In genomic region chr15:90866800-90867199, GRCh38 we compare ENCODE assay signal across 18 cellular contexts. TPM values are rescaled to one million over a fixed set of nuclear protein-coding genes. Genes with fewer than 3 reads are reported as not detected.
DNase-seq lines count a peak whose midpoint lies in the region; ATAC-seq, FAIRE-seq and TF ChIP-seq lines count a peak whose summit lies in the region.
"Had no signal": no experiment of that assay in that cellular context is flagged by ENCODE, and none has a peak within 500 bp of the region (broad histone marks: within the 10 kb centered on the region; RNA-seq: fewer than 3 reads in every experiment).

No MANE protein-coding gene starts in this region.

- H3K9me1 ChIP-seq in K562 (ENCODE audit: control insufficient read depth, insufficient read depth, low read length) = no peaks in the 10 kb centered on the region

- no peak for ATAC-seq in activated CD4-positive, alpha-beta T cell treated with anti-CD3 and anti-CD28 coated beads for 36 hours
- ATAC-seq in K562 (no peak), HG03025 (IDR thresholded peaks at IDR 0.05; ENCODE audit: low FRiP score, unreplicated experiment) (no peak)
- ATAC-seq in stimulated activated memory B cell treated with anti-CD40 and anti-IgM and Interleukin-4, amounts not matched to agents 10 μg/mL and 1 μg/mL and 100 μg/mL, for 72 hours = no peak
- ATAC-seq: Right ventricle myocardium inferior had no signal

- H3K4me1 ChIP-seq in K562 (replicated peaks in 1 of 2; ENCODE audit: control insufficient read depth in 2 of 2, insufficient read depth in 2 of 2, low read length in 2 of 2) = peaks cover 52 to 64% of the 10 kb centered on the region in 2 experiments

- in situ Hi-C loops in K562 (cut with MboI) = no loop called here

- TF ChIP-seq EP300 in K562 (IDR thresholded peaks at IDR 0.05; ENCODE audit: low read length) = no peak

- H3K27me3 Mint-ChIP-seq in activated CD4-positive, alpha-beta T cell treated with anti-CD3 and anti-CD28 coated beads for 36 hours = peaks cover 5% of the 10 kb centered on the region
- no peaks in the 10 kb centered on the region for H3K27me3 Mint-ChIP-seq in stimulated activated memory B cell treated with anti-CD40 and anti-IgM and Interleukin-4, amounts not matched to agents 10 μg/mL and 1 μg/mL and 100 μg/mL, for 72 hours

- no peaks in the 10 kb centered on the region for H3K9me3 Mint-ChIP-seq in activated CD4-positive, alpha-beta T cell treated with anti-CD3 and anti-CD28 coated beads for 36 hours (ENCODE audit: low read depth)
- no peaks in the 10 kb centered on the region for H3K9me3 Mint-ChIP-seq in stimulated activated memory B cell treated with anti-CD40 and anti-IgM and Interleukin-4, amounts not matched to agents 10 μg/mL and 1 μg/mL and 100 μg/mL, for 72 hours

- H3K27me3 ChIP-seq in K562 (ENCODE audit: control insufficient read depth in 2 of 2, insufficient read depth in 2 of 2, low read length in 2 of 2) = no peaks in the 10 kb centered on the region; a peak in 1 of 5 replicates
- H3K27me3 ChIP-seq: SJSA1 had no signal

- no peak overlapping the region for H3K4me3 Mint-ChIP-seq in activated CD4-positive, alpha-beta T cell treated with anti-CD3 and anti-CD28 coated beads for 36 hours
- no peak overlapping the region for H3K4me3 Mint-ChIP-seq in stimulated activated memory B cell treated with anti-CD40 and anti-IgM and Interleukin-4, amounts not matched to agents 10 μg/mL and 1 μg/mL and 100 μg/mL, for 72 hours

- peak overlapping the region; percentile 63 for H3K27ac Mint-ChIP-seq in activated CD4-positive, alpha-beta T cell treated with anti-CD3 and anti-CD28 coated beads for 36 hours
- peak overlapping the region; percentile 9 for H3K27ac Mint-ChIP-seq in stimulated activated memory B cell treated with anti-CD40 and anti-IgM and Interleukin-4, amounts not matched to agents 10 μg/mL and 1 μg/mL and 100 μg/mL, for 72 hours

- WGBS in K562 (ENCODE audit: insufficient coverage, low coverage, missing lambda C conversion rate) = 52% methylated on average over 3 of the region's 3 CpGs

- no peak overlapping the region for H3K27ac ChIP-seq in K562 (ENCODE audit: extremely low read depth, low read depth, low read length)
- H3K27ac ChIP-seq: KMS-11 had no signal

- CTCF ChIA-PET in activated CD4-positive, alpha-beta T cell treated with anti-CD3 and anti-CD28 coated beads for 36 hours (lab: Charles Lee) = no interaction called here
- CTCF ChIA-PET in K562 (lab: Yijun Ruan, JAX; ENCODE audit: low intra/inter-chr PET ratio) = no interaction called here

- no TSS peak for BruUV-seq in K562 (replicated peaks; lab: Mats Ljungman, UMichigan)

- H2AFZ ChIP-seq in K562 (ENCODE audit: low read depth, low read length) = peak overlapping the region; percentile 72

- no peaks in the 10 kb centered on the region for H4K20me1 ChIP-seq in K562 (replicated peaks; ENCODE audit: control insufficient read depth, insufficient read depth, low read length)

- no peak for TF ChIP-seq POLR2A in K562 (conservative IDR thresholded peaks at IDR 0.05)

- DNase-seq in activated CD4-positive, alpha-beta T cell treated with anti-CD3 and anti-CD28 coated beads for 36 hours = no peak
- no peak for DNase-seq in activated CD4-positive, alpha-beta T cell treated with anti-CD3 and anti-CD28 coated beads for 1 hour
- DNase-seq in OCI-M1 (lab: John Stamatoyannopoulos, UW) (peak; percentile 15), K562 (ENCODE audit: extremely low read depth in 1 of 4, low spot score in 3 of 4) (no peak), NCI-H82 (lab: John Stamatoyannopoulos, UW) (no peak), dermis blood vessel endothelial cell (no peak)
- DNase-seq: AML-193, C1 segment of cervical spinal cord, EL, GF-D8, NCI-H1092 treated with DMSO at 0.1 percent for 48 hours, NCI-H1436 treated with DMSO at 0.1 percent for 48 hours, NCI-H1930 had no signal

- FAIRE-seq in K562 (lab: Jason Lieb, UNC) = no peak

- 0 out of 4 replicates have a peak overlapping the region, but pooled peaks of 1 of the 2 experiments have one; percentile 4 for H3K9ac ChIP-seq in K562 (ENCODE audit: insufficient read depth in 1 of 2, low read depth in 2 of 2, low read length in 2 of 2)
- H3K9ac ChIP-seq: KMS-11 had no signal

- peaks cover 60% of the 10 kb centered on the region for H3K4me1 Mint-ChIP-seq in activated CD4-positive, alpha-beta T cell treated with anti-CD3 and anti-CD28 coated beads for 36 hours
- H3K4me1 Mint-ChIP-seq in stimulated activated memory B cell treated with anti-CD40 and anti-IgM and Interleukin-4, amounts not matched to agents 10 μg/mL and 1 μg/mL and 100 μg/mL, for 72 hours = peaks cover 47% of the 10 kb centered on the region

- POLR2A ChIA-PET in activated CD4-positive, alpha-beta T cell treated with anti-CD3 and anti-CD28 coated beads for 36 hours (lab: Charles Lee) = no interaction called here
- POLR2A ChIA-PET in K562 (lab: Yijun Ruan, JAX) = interaction anchor here (1.0 kb wide), 1 partner anchor 18 kb away, joined by 3 read pairs; no protein-coding TSS in a partner anchor

- no peak overlapping the region; the same call in 1 of the 2 replicates for H3K4me2 ChIP-seq in K562 (ENCODE audit: insufficient read depth, low read length)
- H3K4me2 ChIP-seq: KMS-11 had no signal

- peaks cover 19% of the 10 kb centered on the region for H3K36me3 Mint-ChIP-seq in activated CD4-positive, alpha-beta T cell treated with anti-CD3 and anti-CD28 coated beads for 36 hours (ENCODE audit: low read depth)
- H3K36me3 Mint-ChIP-seq in stimulated activated memory B cell treated with anti-CD40 and anti-IgM and Interleukin-4, amounts not matched to agents 10 μg/mL and 1 μg/mL and 100 μg/mL, for 72 hours = no peaks in the 10 kb centered on the region

- intact Hi-C loops in activated CD4-positive, alpha-beta T cell treated with anti-CD3 and anti-CD28 coated beads for 36 hours (cut with DNase I, micrococcal nuclease) = no loop called here
- intact Hi-C loops in K562 (cut with micrococcal nuclease) = no loop called here

- no peak overlapping the region for H3K4me3 ChIP-seq in K562
- H3K4me3 ChIP-seq: SJSA1 had no signal

- TF ChIP-seq CTCF in K562 (IDR thresholded peaks at IDR 0.05 in 2 of 3, conservative IDR thresholded peaks at IDR 0.05 in 1 of 3; ENCODE audit: insufficient read depth in 2 of 3, low read depth in 1 of 3, low read length in 3 of 3) = no peak

- H3K9me3 ChIP-seq in K562 (replicated peaks; ENCODE audit: control insufficient read depth, insufficient read depth, low read depth, low read length) = no peaks in the 10 kb centered on the region
- H3K9me3 ChIP-seq: SJSA1 had no signal

- H3K36me3 ChIP-seq in K562 (ENCODE audit: control insufficient read depth, insufficient read depth, low read length) = no peaks in the 10 kb centered on the region

- peaks cover 20% of the 10 kb centered on the region for H3K79me2 ChIP-seq in K562 (ENCODE audit: control insufficient read depth, insufficient read depth, low read length)

- no peak for TF ChIP-seq RAD21 in K562 (CRISPR knock-in tag; conservative IDR thresholded peaks at IDR 0.05 in 1 of 2, IDR thresholded peaks at IDR 0.05 in 1 of 2)

RNA-seq across cellular contexts. Expression of gene FURIN, which starts 1.6 kb away (rescaled TPM):
- total RNA-seq in activated CD4-positive, alpha-beta T cell treated with anti-CD3 and anti-CD28 coated beads for 36 hours = 100 to 1,000 TPM; 406 to 422 TPM
- 29.3 and 88.9 TPM in 2 replicates for total RNA-seq in K562 (2011; cell fraction: chromatin; rRNA removed; ENCODE audit: low replicate concordance)
- total RNA-seq in K562 (2011; cell fraction: nucleolus; rRNA removed) = 101 and 110 TPM in 2 replicates
- total RNA-seq in K562 (2011; cell fraction: nucleoplasm; rRNA removed) = 63.1 TPM in 2 replicates
- 49.9 and 69.9 TPM in 2 replicates for total RNA-seq in K562 (2014; rRNA removed)
- 10.0 and 11.7 TPM in 2 replicates for total RNA-seq in K562 (2014; rRNA removed; fragmentation: Illumina TruSeq; extraction: Trizol)
- total RNA-seq in K562 (2015; rRNA removed; fragmentation: Illumina TruSeq; extraction: Trizol) = 34.8 and 36.0 TPM in 2 replicates
- total RNA-seq in K562 (2021) = 93.5 and 99.9 TPM in 2 replicates
- polyA plus RNA-seq in K562 (2011; rRNA removed) = 22.4 and 30.8 TPM in 2 replicates
- 31.2 and 60.1 TPM in 2 replicates for polyA plus RNA-seq in K562 (2011; cell fraction: cytosol; rRNA removed)
- polyA plus RNA-seq in K562 (2011; cell fraction: nucleus; rRNA removed) = 42.7 and 71.3 TPM in 2 replicates
- polyA plus RNA-seq in K562 (2012) = 74.8 and 95.4 TPM in 2 replicates
- polyA plus RNA-seq in K562 (2014; fragmentation: Illumina TruSeq; extraction: Trizol) = 36.4 and 61.7 TPM in 2 replicates
- 1 to 10 TPM in 1 of 2 experiments, under 1 TPM in 1; 0.92 to 1.1 TPM for polyA plus RNA-seq in K562 (2014; fragmentation: Nextera tagmentation; extraction: Ambion mirVana)
- polyA plus RNA-seq in K562 (2014; rRNA removed) = 49.1 and 50.3 TPM in 2 replicates
- 12.3 and 17.9 TPM in 2 replicates for polyA minus RNA-seq in K562 (2011; rRNA and poly(A)+ RNA removed)
- polyA minus RNA-seq in K562 (2011; cell fraction: cytosol; rRNA and poly(A)+ RNA removed) = 47.5 and 65.9 TPM in 2 replicates
- 24.6 and 32.0 TPM in 2 replicates for polyA minus RNA-seq in K562 (2011; cell fraction: nucleus; rRNA and poly(A)+ RNA removed)
- 67.2 and 136 TPM in 2 replicates for total RNA-seq in dermis blood vessel endothelial cell

RNA-seq across cellular contexts. Expression of gene FES, which starts 17.5 kb away (rescaled TPM):
- total RNA-seq in activated CD4-positive, alpha-beta T cell treated with anti-CD3 and anti-CD28 coated beads for 36 hours = 10 to 100 TPM; 12.2 to 15.6 TPM
- total RNA-seq in K562 (2011; cell fraction: chromatin; rRNA removed; ENCODE audit: low replicate concordance) = 3.7 and 18.5 TPM in 2 replicates
- total RNA-seq in K562 (2011; cell fraction: nucleolus; rRNA removed) = 5.1 and 10.8 TPM in 2 replicates
- 3.3 and 6.0 TPM in 2 replicates for total RNA-seq in K562 (2011; cell fraction: nucleoplasm; rRNA removed)
- total RNA-seq in K562 (2014; rRNA removed) (0.86 and 1.6 TPM in 2 replicates), K562 (2014; rRNA removed; fragmentation: Illumina TruSeq; extraction: Trizol) (0.73 and 1.1 TPM in 2 replicates), K562 (2015; rRNA removed; fragmentation: Illumina TruSeq; extraction: Trizol) (0.72 and 1.1 TPM in 2 replicates), K562 (2021) (1.3 and 2.6 TPM in 2 replicates), dermis blood vessel endothelial cell (110 and 134 TPM in 2 replicates)
- polyA plus RNA-seq in K562 (2011; rRNA removed) (0.38 and 1.0 TPM in 2 replicates), K562 (2014; fragmentation: Illumina TruSeq; extraction: Trizol) (0.55 and 0.66 TPM in 2 replicates), K562 (2014; fragmentation: Nextera tagmentation; extraction: Ambion mirVana) (under 1 TPM; 0.82 to 0.91 TPM), K562 (2014; rRNA removed) (0.78 and 2.5 TPM in 2 replicates)
- 0.83 and 1.2 TPM in 2 replicates for polyA plus RNA-seq in K562 (2011; cell fraction: cytosol; rRNA removed)
- 4.8 and 6.6 TPM in 2 replicates for polyA plus RNA-seq in K562 (2011; cell fraction: nucleus; rRNA removed)
- 1.1 and 2.8 TPM in 2 replicates for polyA plus RNA-seq in K562 (2012)
- 0.14 and 0.45 TPM in 2 replicates for polyA minus RNA-seq in K562 (2011; rRNA and poly(A)+ RNA removed)
- polyA minus RNA-seq in K562 (2011; cell fraction: cytosol; rRNA and poly(A)+ RNA removed) = 0.86 and 2.5 TPM in 2 replicates
- 4.0 and 4.3 TPM in 2 replicates for polyA minus RNA-seq in K562 (2011; cell fraction: nucleus; rRNA and poly(A)+ RNA removed)

RNA-seq across cellular contexts. Expression of gene MAN2A2, which starts 36.3 kb away (rescaled TPM):
- 100 to 1,000 TPM in 1 of 2 experiments, 10 to 100 TPM in 1; 76.6 to 104 TPM for total RNA-seq in activated CD4-positive, alpha-beta T cell treated with anti-CD3 and anti-CD28 coated beads for 36 hours
- 447 and 1,128 TPM in 2 replicates for total RNA-seq in K562 (2011; cell fraction: chromatin; rRNA removed; ENCODE audit: low replicate concordance)
- 692 and 704 TPM in 2 replicates for total RNA-seq in K562 (2011; cell fraction: nucleolus; rRNA removed)
- 460 and 506 TPM in 2 replicates for total RNA-seq in K562 (2011; cell fraction: nucleoplasm; rRNA removed)
- total RNA-seq in K562 (2014; rRNA removed) = 35.0 and 53.7 TPM in 2 replicates
- total RNA-seq in K562 (2014; rRNA removed; fragmentation: Illumina TruSeq; extraction: Trizol) = 20.6 and 25.0 TPM in 2 replicates
- total RNA-seq in K562 (2015; rRNA removed; fragmentation: Illumina TruSeq; extraction: Trizol) = 43.3 and 43.4 TPM in 2 replicates
- total RNA-seq in K562 (2021) = 116 and 151 TPM in 2 replicates
- polyA plus RNA-seq in K562 (2011; rRNA removed) = 71.7 and 195 TPM in 2 replicates
- polyA plus RNA-seq in K562 (2011; cell fraction: cytosol; rRNA removed) = 119 and 133 TPM in 2 replicates
- polyA plus RNA-seq in K562 (2011; cell fraction: nucleus; rRNA removed) = 1,870 and 1,995 TPM in 2 replicates
- 92.0 and 210 TPM in 2 replicates for polyA plus RNA-seq in K562 (2012)
- 130 and 131 TPM in 2 replicates for polyA plus RNA-seq in K562 (2014; fragmentation: Illumina TruSeq; extraction: Trizol)
- 10 to 100 TPM in 1 of 2 experiments, 1 to 10 TPM in 1; 7.3 to 13.7 TPM for polyA plus RNA-seq in K562 (2014; fragmentation: Nextera tagmentation; extraction: Ambion mirVana)
- 114 and 121 TPM in 2 replicates for polyA plus RNA-seq in K562 (2014; rRNA removed)
- 30.7 and 41.4 TPM in 2 replicates for polyA minus RNA-seq in K562 (2011; rRNA and poly(A)+ RNA removed)
- polyA minus RNA-seq in K562 (2011; cell fraction: cytosol; rRNA and poly(A)+ RNA removed) = 71.5 and 84.4 TPM in 2 replicates
- 264 and 379 TPM in 2 replicates for polyA minus RNA-seq in K562 (2011; cell fraction: nucleus; rRNA and poly(A)+ RNA removed)
- 23.1 and 38.7 TPM in 2 replicates for total RNA-seq in dermis blood vessel endothelial cell
